Comparison of ENCODE assay signal across 28 cellular contexts in the genomic region with DNA sequence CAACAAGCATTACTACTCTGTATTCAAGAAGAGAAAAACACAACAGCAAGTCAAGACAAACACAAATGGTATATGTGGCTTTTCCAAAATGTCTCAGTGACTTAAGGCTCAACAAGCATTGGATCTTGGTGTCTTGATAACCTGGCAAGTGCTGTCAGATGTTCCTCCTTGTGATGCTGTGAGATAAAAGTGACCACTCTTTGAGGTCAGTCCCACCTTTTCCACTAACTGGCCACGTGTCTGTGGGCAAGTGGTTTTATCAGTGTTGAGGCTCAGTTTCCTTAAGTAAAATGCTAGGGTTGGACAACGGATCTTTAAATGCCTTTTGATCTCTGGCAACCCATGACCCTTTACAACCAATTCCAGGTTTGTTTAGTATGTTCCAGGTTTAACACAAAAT.
DNase-seq lines count a peak whose midpoint lies in the region; ATAC-seq, FAIRE-seq and TF ChIP-seq lines count a peak whose summit lies in the region.
"Had no signal": no experiment of that assay in that cellular context is flagged by ENCODE, and none has a peak within 500 bp of the region (broad histone marks: within the 10 kb centered on the region; RNA-seq: fewer than 3 reads in every experiment).

No MANE protein-coding gene starts in this region.

- H3K9me3 Mint-ChIP-seq in activated naive CD4-positive, alpha-beta T cell treated with anti-CD3 and anti-CD28 coated beads, Interleukin-2, amount 50 U/mL, for 72 hours: peaks cover 13 to 17% of the 10 kb centered on the region in 2 donors
- H3K9me3 Mint-ChIP-seq in activated CD4-positive, alpha-beta memory T cell treated with anti-CD3 and anti-CD28 coated beads for 36 hours: peaks cover 6% of the 10 kb centered on the region
- peaks cover 4 to 8% of the 10 kb centered on the region in 2 donors for H3K9me3 Mint-ChIP-seq in effector memory CD8-positive, alpha-beta T cell
- peaks cover 10 to 22% of the 10 kb centered on the region in 2 donors for H3K9me3 Mint-ChIP-seq in stimulated activated naive CD8-positive, alpha-beta T cell treated with anti-CD3 and anti-CD28 coated beads, Interleukin-15, amount 100 ng/mL, for 72 hours

- FAIRE-seq in pancreas (lab: Jason Lieb, UNC): no peak
- FAIRE-seq: GM12878, TTC549 had no signal

- H3K4me3 ChIP-seq in mesenchymal stem cell (ENCODE audit: insufficient read depth in 1 of 2, low read depth in 1 of 2, low read length in 2 of 2) (no peak overlapping the region), pancreas (no peak overlapping the region)
- H3K4me3 ChIP-seq: BLaER1 treated with 17β-estradiol and CSF1 and Interleukin-3, amounts not matched to agents 10 nM and 100 nM; cardiac muscle cell; colonic mucosa; GM12878; heart right ventricle; MG63; Peyer's patch; right lobe of liver; SJCRH30; testis had no signal

- CTCF ChIA-PET in activated CD4-positive, alpha-beta memory T cell treated with anti-CD3 and anti-CD28 coated beads for 36 hours (lab: Charles Lee): no interaction called here

- H4K8ac ChIP-seq in mesenchymal stem cell (ENCODE audit: low read length): no peak overlapping the region

- peaks cover 1% of the 10 kb centered on the region for H3K79me1 ChIP-seq in mesenchymal stem cell (replicated peaks; ENCODE audit: low read length, poor library complexity, severe bottlenecking)

- intact Hi-C loops in activated CD4-positive, alpha-beta memory T cell treated with anti-CD3 and anti-CD28 coated beads for 36 hours (cut with micrococcal nuclease): no loop called here
- intact Hi-C loops in pancreas (cut with DNase I): no loop called here

- H3K36me3 ChIP-seq in mesenchymal stem cell (ENCODE audit: control insufficient read depth in 1 of 2, insufficient read depth in 2 of 2, low read depth in 1 of 2, low read length in 2 of 2) (peaks cover 0 to 4% of the 10 kb centered on the region in 2 experiments), pancreas (no peaks in the 10 kb centered on the region)
- H3K36me3 ChIP-seq: cardiac muscle cell, colonic mucosa, MG63, Peyer's patch, right lobe of liver, SJCRH30 had no signal

- H3K4me1 ChIP-seq in mesenchymal stem cell (ENCODE audit: control insufficient read depth, insufficient read depth, low read depth, low read length) (peaks cover 1% of the 10 kb centered on the region), pancreas (no peaks in the 10 kb centered on the region)
- H3K4me1 ChIP-seq: right lobe of liver, SJCRH30, testis had no signal

- no peak for TF ChIP-seq CTCF in pancreas (IDR thresholded peaks at IDR 0.05)

- no peak for DNase-seq in activated naive CD4-positive, alpha-beta T cell treated with anti-CD3 and anti-CD28 coated beads, Interleukin-2, amount 50 U/mL, for 72 hours (ENCODE audit: low spot score in 2 of 2)
- DNase-seq in activated naive CD4-positive, alpha-beta T cell (lab: John Stamatoyannopoulos, UW): no peak
- peak; percentile 39 for DNase-seq in activated CD4-positive, alpha-beta memory T cell treated with anti-CD3 and anti-CD28 coated beads for 36 hours
- no peak for DNase-seq in effector memory CD8-positive, alpha-beta T cell
- peak in 1 of 2 donors; percentile 67 for DNase-seq in stimulated activated naive CD8-positive, alpha-beta T cell treated with anti-CD3 and anti-CD28 coated beads, Interleukin-15, amount 100 ng/mL, for 72 hours
- DNase-seq in GF-D8 (lab: John Stamatoyannopoulos, UW): no peak
- DNase-seq in mesenchymal stem cell: no peak
- no peak for DNase-seq in pancreas
- DNase-seq: activated effector memory CD4-positive, alpha-beta T cell treated with anti-CD3 and anti-CD28 coated beads, Interleukin-2, amount 50 U/mL, for 16 hours; anterior cingulate cortex; Calu3; colonic mucosa; effector CD8-positive, alpha-beta T cell; heart right ventricle; KG1; MG63; NCI-H2029 treated with DMSO at 0.1 percent for 48 hours; NCI-H526; Peyer's patch; right lobe of liver; SJCRH30; stimulated activated CD4-positive, alpha-beta T cell treated with anti-CD3 and anti-CD28 coated beads, Interleukin-4, amount 100 ng/mL, for 1 hour; testis had no signal

- no peak overlapping the region for H2BK15ac ChIP-seq in mesenchymal stem cell (ENCODE audit: low read depth, poor library complexity, severe bottlenecking)

- H2AFZ ChIP-seq in mesenchymal stem cell (ENCODE audit: low read depth, low read length): no peak overlapping the region

- no peak overlapping the region for H2BK5ac ChIP-seq in mesenchymal stem cell (ENCODE audit: low read depth, low read length, poor library complexity, severe bottlenecking)

- H4K91ac ChIP-seq in mesenchymal stem cell (ENCODE audit: low read length): no peak overlapping the region

- H3K9ac ChIP-seq in mesenchymal stem cell (ENCODE audit: low read length): no peak overlapping the region
- H3K9ac ChIP-seq: BLaER1 treated with 17β-estradiol and CSF1 and Interleukin-3, amounts not matched to agents 10 nM and 100 nM had no signal

- no peak overlapping the region for H3K4ac ChIP-seq in mesenchymal stem cell (ENCODE audit: low read depth in 1 of 2, low read length in 2 of 2)

- POLR2A ChIA-PET in activated CD4-positive, alpha-beta memory T cell treated with anti-CD3 and anti-CD28 coated beads for 36 hours (lab: Charles Lee): no interaction called here

- no peak overlapping the region for H3K18ac ChIP-seq in mesenchymal stem cell (ENCODE audit: low read depth in 1 of 2, low read length in 2 of 2)

- H3K27me3 ChIP-seq in mesenchymal stem cell (ENCODE audit: control insufficient read depth in 1 of 2, insufficient read depth in 1 of 2, low read length in 2 of 2) (peaks cover 0 to 8% of the 10 kb centered on the region in 2 experiments), pancreas (no peaks in the 10 kb centered on the region)
- H3K27me3 ChIP-seq: BLaER1 treated with 17β-estradiol and CSF1 and Interleukin-3, amounts not matched to agents 10 nM and 100 nM; cardiac muscle cell; colonic mucosa; heart right ventricle; MG63; Peyer's patch; right lobe of liver; SJCRH30; testis had no signal

- H2AK5ac ChIP-seq in mesenchymal stem cell (ENCODE audit: low read length, severe bottlenecking): no peak overlapping the region

- H3K27ac ChIP-seq in mesenchymal stem cell (ENCODE audit: low read length, poor library complexity, severe bottlenecking) (no peak overlapping the region), pancreas (no peak overlapping the region)
- H3K27ac ChIP-seq: BLaER1 treated with 17β-estradiol and CSF1 and Interleukin-3, amounts not matched to agents 10 nM and 100 nM; cardiac muscle cell; colonic mucosa; heart right ventricle; Peyer's patch; right lobe of liver; SJCRH30; testis had no signal

- peak in 1 of 2 donors; percentile 37 for ATAC-seq in activated naive CD4-positive, alpha-beta T cell treated with anti-CD3 and anti-CD28 coated beads, Interleukin-2, amount 50 U/mL, for 72 hours
- peak; percentile 28 for ATAC-seq in effector memory CD8-positive, alpha-beta T cell (replicated peaks)
- peak; percentile 45 for ATAC-seq in stimulated activated naive CD8-positive, alpha-beta T cell treated with anti-CD3 and anti-CD28 coated beads, Interleukin-15, amount 100 ng/mL, for 72 hours
- ATAC-seq in pancreas: no peak
- ATAC-seq: GM12878, heart right ventricle, right lobe of liver had no signal

- H2BK120ac ChIP-seq in mesenchymal stem cell (ENCODE audit: low read depth, low read length): no peak overlapping the region

- peak overlapping the region; percentile 53 to 79 for H3K27ac Mint-ChIP-seq in activated naive CD4-positive, alpha-beta T cell treated with anti-CD3 and anti-CD28 coated beads, Interleukin-2, amount 50 U/mL, for 72 hours
- H3K27ac Mint-ChIP-seq in activated CD4-positive, alpha-beta memory T cell treated with anti-CD3 and anti-CD28 coated beads for 36 hours: no peak overlapping the region
- H3K27ac Mint-ChIP-seq in effector memory CD8-positive, alpha-beta T cell: peak overlapping the region; percentile 78 to 82
- H3K27ac Mint-ChIP-seq in stimulated activated naive CD8-positive, alpha-beta T cell treated with anti-CD3 and anti-CD28 coated beads, Interleukin-15, amount 100 ng/mL, for 72 hours: peak overlapping the region in 1 of 2 donors; percentile 1
- H3K27ac Mint-ChIP-seq: progenitor cell of endocrine pancreas had no signal

- no CpG with 5 or more reads among the region's 2 CpGs for WGBS in mesenchymal stem cell
- WGBS in pancreas, 2 donors: 39 to 50% methylated on average over 2 of the region's 2 CpGs

- H3K9me3 ChIP-seq in mesenchymal stem cell (ENCODE audit: control insufficient read depth, low read length): no peaks in the 10 kb centered on the region
- no peaks in the 10 kb centered on the region for H3K9me3 ChIP-seq in pancreas
- H3K9me3 ChIP-seq: colonic mucosa, MG63, Peyer's patch, right lobe of liver, SJCRH30, testis had no signal

- H3K27me3 Mint-ChIP-seq in activated CD4-positive, alpha-beta memory T cell treated with anti-CD3 and anti-CD28 coated beads for 36 hours: no peaks in the 10 kb centered on the region
- H3K27me3 Mint-ChIP-seq in effector memory CD8-positive, alpha-beta T cell: no peaks in the 10 kb centered on the region
- H3K27me3 Mint-ChIP-seq in stimulated activated naive CD8-positive, alpha-beta T cell treated with anti-CD3 and anti-CD28 coated beads, Interleukin-15, amount 100 ng/mL, for 72 hours: no peaks in the 10 kb centered on the region
- H3K27me3 Mint-ChIP-seq: progenitor cell of endocrine pancreas had no signal

- peaks cover 29 to 47% of the 10 kb centered on the region in 2 donors for H3K36me3 Mint-ChIP-seq in activated naive CD4-positive, alpha-beta T cell treated with anti-CD3 and anti-CD28 coated beads, Interleukin-2, amount 50 U/mL, for 72 hours
- H3K36me3 Mint-ChIP-seq in activated CD4-positive, alpha-beta memory T cell treated with anti-CD3 and anti-CD28 coated beads for 36 hours: peaks cover 35% of the 10 kb centered on the region
- H3K36me3 Mint-ChIP-seq in effector memory CD8-positive, alpha-beta T cell (ENCODE audit: insufficient read depth): peaks cover 13% of the 10 kb centered on the region

- H2BK12ac ChIP-seq in mesenchymal stem cell (ENCODE audit: low read length in 2 of 2): no peak overlapping the region

- H3K4me2 ChIP-seq in mesenchymal stem cell (ENCODE audit: low read length, poor library complexity, severe bottlenecking): no peak overlapping the region
- H3K4me2 ChIP-seq: BLaER1 treated with 17β-estradiol and CSF1 and Interleukin-3, amounts not matched to agents 10 nM and 100 nM had no signal

- no peak overlapping the region for H3K4me3 Mint-ChIP-seq in activated CD4-positive, alpha-beta memory T cell treated with anti-CD3 and anti-CD28 coated beads for 36 hours
- H3K4me3 Mint-ChIP-seq in effector memory CD8-positive, alpha-beta T cell: no peak overlapping the region
- H3K4me3 Mint-ChIP-seq in stimulated activated naive CD8-positive, alpha-beta T cell treated with anti-CD3 and anti-CD28 coated beads, Interleukin-15, amount 100 ng/mL, for 72 hours: peak overlapping the region; percentile 3 to 58

- H3K4me1 Mint-ChIP-seq in activated CD4-positive, alpha-beta memory T cell treated with anti-CD3 and anti-CD28 coated beads for 36 hours (ENCODE audit: low read depth): peaks cover 87% of the 10 kb centered on the region
- peaks cover 66 to 73% of the 10 kb centered on the region in 2 donors for H3K4me1 Mint-ChIP-seq in effector memory CD8-positive, alpha-beta T cell (ENCODE audit: low read depth in 2 of 2)
- peaks cover 92% of the 10 kb centered on the region for H3K4me1 Mint-ChIP-seq in stimulated activated naive CD8-positive, alpha-beta T cell treated with anti-CD3 and anti-CD28 coated beads, Interleukin-15, amount 100 ng/mL, for 72 hours

- H3K23ac ChIP-seq in mesenchymal stem cell (ENCODE audit: low read length in 2 of 2): no peak overlapping the region

- H3K14ac ChIP-seq in mesenchymal stem cell (ENCODE audit: low read length in 2 of 2): no peak overlapping the region

Comparison
In these comparisons a context has a peak if more than half of its experiments do, and no peak if none do; other contexts are left out.
1. ATAC-seq: peak in effector memory CD8-positive, alpha-beta T cell (single experiment) and stimulated activated naive CD8-positive, alpha-beta T cell treated with anti-CD3 and anti-CD28 coated beads, Interleukin-15, amount 100 ng/mL, for 72 hours (single experiment); none in pancreas (0 of 4).
2. H3K4me3 Mint-ChIP-seq: peak in stimulated activated naive CD8-positive, alpha-beta T cell treated with anti-CD3 and anti-CD28 coated beads, Interleukin-15, amount 100 ng/mL, for 72 hours (2 of 2); none in activated CD4-positive, alpha-beta memory T cell treated with anti-CD3 and anti-CD28 coated beads for 36 hours (single experiment) and effector memory CD8-positive, alpha-beta T cell (0 of 2).